ENCODE assay signal across 17 cellular contexts in genomic region chr7:42254217-42254616, GRCh38. TPM values are rescaled to one million over a fixed set of nuclear protein-coding genes. Genes with fewer than 3 reads are reported as not detected.
DNase-seq lines count a peak whose midpoint lies in the region; ATAC-seq and TF ChIP-seq lines count a peak whose summit lies in the region.
"Had no signal": no experiment of that assay in that cellular context is flagged by ENCODE, and none has a peak within 500 bp of the region (broad histone marks: within the 10 kb centered on the region; RNA-seq: fewer than 3 reads in every experiment).

No MANE protein-coding gene starts in this region.

- no peak overlapping the region for H2AFZ ChIP-seq in PC-3 (ENCODE audit: low read length)

- TF ChIP-seq CTCF in PC-3 (conservative IDR thresholded peaks at IDR 0.05; ENCODE audit: low read depth, low read length) = no peak
- TF ChIP-seq CTCF in epithelial cell of proximal tubule (conservative IDR thresholded peaks at IDR 0.05; ENCODE audit: low read depth, low read length) = no peak

- H3K9me3 ChIP-seq in PC-3 (ENCODE audit: low read length) = no peaks in the 10 kb centered on the region

- no peaks in the 10 kb centered on the region for H3K4me1 Mint-ChIP-seq in activated naive CD4-positive, alpha-beta T cell treated with anti-CD3 and anti-CD28 coated beads, Interleukin-2, amount 10 ng/mL, durations not matched to agents 7 days and 5 days
- no peaks in the 10 kb centered on the region for H3K4me1 Mint-ChIP-seq in natural killer cell treated with Interleukin-12 subunit alpha and Interleukin-12 subunit beta and Interleukin-15 and Interleukin-18, amount 100 ng/mL, for 72 hours (ENCODE audit: low read depth in 2 of 2)
- H3K4me1 Mint-ChIP-seq: activated B cell treated with CpG ODN at 0.5 μM for 24 hours; activated T-helper 17 cell treated with anti-CD3 and anti-CD28 coated beads, Interleukin-2, amount 50 U/mL, for 72 hours; B cell; naive thymus-derived CD8-positive, alpha-beta T cell; T-helper 17 cell had no signal

- H3K9me2 ChIP-seq in PC-3 (replicated peaks; ENCODE audit: low read length) = no peaks in the 10 kb centered on the region

- no peaks in the 10 kb centered on the region for H4K20me1 ChIP-seq in PC-3 (ENCODE audit: low read length)

- no peaks in the 10 kb centered on the region for H3K36me3 ChIP-seq in PC-3 (ENCODE audit: low read depth, low read length)

- peak; percentile 83 for DNase-seq in HCEC 1CT
- DNase-seq in PC-3 = peak; percentile 30
- DNase-seq in epithelial cell of proximal tubule (ENCODE audit: low read depth) = peak; percentile 61
- DNase-seq in renal cortical epithelial cell (ENCODE audit: low read depth) = peak; percentile 77
- no peak for DNase-seq in activated naive CD4-positive, alpha-beta T cell treated with anti-CD3 and anti-CD28 coated beads, Interleukin-2, amount 10 ng/mL, durations not matched to agents 7 days and 5 days
- no peak for DNase-seq in natural killer cell treated with Interleukin-12 subunit alpha and Interleukin-12 subunit beta and Interleukin-15 and Interleukin-18, amount 100 ng/mL, for 72 hours (ENCODE audit: low spot score)
- DNase-seq: activated B cell treated with CpG ODN at 0.5 μM for 24 hours; amniotic stem cell; cerebellar nuclear complex; naive thymus-derived CD8-positive, alpha-beta T cell; NCI-H1105 treated with DMSO at 0.1 percent for 48 hours; stimulated activated CD4-positive, alpha-beta T cell treated with anti-CD3 and anti-CD28 coated beads, Interleukin-12 subunit alpha, Interleukin-12 subunit beta, amount 100 ng/mL, for 4 hours; T-helper 17 cell had no signal

- H3K4me3 ChIP-seq in PC-3 (ENCODE audit: low read length) = no peak overlapping the region
- H3K4me3 ChIP-seq in epithelial cell of proximal tubule (ENCODE audit: low read depth, low read length) = no peak overlapping the region
- H3K4me3 ChIP-seq: GM12878 had no signal

- H3K4me3 Mint-ChIP-seq in activated naive CD4-positive, alpha-beta T cell treated with anti-CD3 and anti-CD28 coated beads, Interleukin-2, amount 10 ng/mL, durations not matched to agents 7 days and 5 days = no peak overlapping the region
- H3K4me3 Mint-ChIP-seq in natural killer cell treated with Interleukin-12 subunit alpha and Interleukin-12 subunit beta and Interleukin-15 and Interleukin-18, amount 100 ng/mL, for 72 hours = no peak overlapping the region
- H3K4me3 Mint-ChIP-seq: activated B cell treated with CpG ODN at 0.5 μM for 24 hours; activated T-helper 17 cell treated with anti-CD3 and anti-CD28 coated beads, Interleukin-2, amount 50 U/mL, for 72 hours; B cell; naive thymus-derived CD8-positive, alpha-beta T cell; T-helper 17 cell had no signal

- no peak overlapping the region for H3K4me2 ChIP-seq in PC-3 (ENCODE audit: low read length)

- H3F3A ChIP-seq in PC-3 (ENCODE audit: low read length, unreplicated experiment) = no peaks in the 10 kb centered on the region

- intact Hi-C loops in PC-3 (cut with micrococcal nuclease) = no loop called here

- H3K36me3 Mint-ChIP-seq in activated naive CD4-positive, alpha-beta T cell treated with anti-CD3 and anti-CD28 coated beads, Interleukin-2, amount 10 ng/mL, durations not matched to agents 7 days and 5 days = no peaks in the 10 kb centered on the region
- H3K36me3 Mint-ChIP-seq in natural killer cell treated with Interleukin-12 subunit alpha and Interleukin-12 subunit beta and Interleukin-15 and Interleukin-18, amount 100 ng/mL, for 72 hours = no peaks in the 10 kb centered on the region
- H3K36me3 Mint-ChIP-seq: naive thymus-derived CD8-positive, alpha-beta T cell had no signal

- H3K27me3 Mint-ChIP-seq in activated naive CD4-positive, alpha-beta T cell treated with anti-CD3 and anti-CD28 coated beads, Interleukin-2, amount 10 ng/mL, durations not matched to agents 7 days and 5 days = no peaks in the 10 kb centered on the region
- H3K27me3 Mint-ChIP-seq in natural killer cell treated with Interleukin-12 subunit alpha and Interleukin-12 subunit beta and Interleukin-15 and Interleukin-18, amount 100 ng/mL, for 72 hours = peaks cover 0 to 9% of the 10 kb centered on the region in 2 donors
- H3K27me3 Mint-ChIP-seq: activated T-helper 17 cell treated with anti-CD3 and anti-CD28 coated beads, Interleukin-2, amount 50 U/mL, for 72 hours; T-helper 17 cell had no signal

- H3K79me2 ChIP-seq in PC-3 (ENCODE audit: low read length) = no peaks in the 10 kb centered on the region

- CTCF ChIA-PET in PC-3 (lab: Charles Lee) = no interaction called here
- CTCF ChIA-PET in activated naive CD4-positive, alpha-beta T cell treated with anti-CD3 and anti-CD28 coated beads, Interleukin-2, amount 10 ng/mL, durations not matched to agents 7 days and 5 days (lab: Charles Lee) = no interaction called here

- no peaks in the 10 kb centered on the region; the same call in 1 of the 2 replicates for H3K4me1 ChIP-seq in PC-3 (ENCODE audit: insufficient read depth, low read length)

- H3K27ac ChIP-seq in PC-3 (ENCODE audit: low read length) = no peak overlapping the region

- no peak overlapping the region for H3K27ac Mint-ChIP-seq in activated naive CD4-positive, alpha-beta T cell treated with anti-CD3 and anti-CD28 coated beads, Interleukin-2, amount 10 ng/mL, durations not matched to agents 7 days and 5 days
- no peak overlapping the region for H3K27ac Mint-ChIP-seq in natural killer cell treated with Interleukin-12 subunit alpha and Interleukin-12 subunit beta and Interleukin-15 and Interleukin-18, amount 100 ng/mL, for 72 hours
- H3K27ac Mint-ChIP-seq: activated B cell treated with CpG ODN at 0.5 μM for 24 hours; activated T-helper 17 cell treated with anti-CD3 and anti-CD28 coated beads, Interleukin-2, amount 50 U/mL, for 72 hours; B cell; naive thymus-derived CD8-positive, alpha-beta T cell; T-helper 17 cell had no signal

- POLR2A ChIA-PET in PC-3 (lab: Charles Lee; ENCODE audit: unreplicated experiment) = no interaction called here

- no TSS peak for BruUV-seq in PC-3 (replicated peaks; lab: Mats Ljungman, UMichigan)

- no peaks in the 10 kb centered on the region for H3K27me3 ChIP-seq in PC-3 (ENCODE audit: low read length)

- no peak overlapping the region for H3K9ac ChIP-seq in PC-3 (ENCODE audit: low read length)

- no peak for ATAC-seq in PC-3
- no peak for ATAC-seq in HG03280 (IDR thresholded peaks at IDR 0.05; ENCODE audit: unreplicated experiment)
- ATAC-seq in natural killer cell treated with Interleukin-12 subunit alpha and Interleukin-12 subunit beta and Interleukin-15 and Interleukin-18, amount 100 ng/mL, for 72 hours = no peak
- ATAC-seq: activated T-helper 17 cell treated with anti-CD3 and anti-CD28 coated beads, Interleukin-2, amount 50 U/mL, for 72 hours; GM12878; naive thymus-derived CD8-positive, alpha-beta T cell; T-helper 17 cell had no signal

- no peaks in the 10 kb centered on the region for H3K9me3 Mint-ChIP-seq in activated naive CD4-positive, alpha-beta T cell treated with anti-CD3 and anti-CD28 coated beads, Interleukin-2, amount 10 ng/mL, durations not matched to agents 7 days and 5 days
- no peaks in the 10 kb centered on the region for H3K9me3 Mint-ChIP-seq in natural killer cell treated with Interleukin-12 subunit alpha and Interleukin-12 subunit beta and Interleukin-15 and Interleukin-18, amount 100 ng/mL, for 72 hours

RNA-seq across cellular contexts. Expression of gene GLI3, which starts 17.2 kb away (rescaled TPM):
- 3.5 and 9.6 TPM in 2 replicates for total RNA-seq in PC-3 (2014; rRNA removed)
- 2.1 and 2.6 TPM in 2 replicates for total RNA-seq in epithelial cell of proximal tubule
- 0.35 and 1.6 TPM in 2 replicates for total RNA-seq in renal cortical epithelial cell
- 1 to 10 TPM in 1 of 2 donors, under 1 TPM in 1; 0.25 to 1.1 TPM for total RNA-seq in natural killer cell treated with Interleukin-12 subunit alpha and Interleukin-12 subunit beta and Interleukin-15 and Interleukin-18, amount 100 ng/mL, for 72 hours
- total RNA-seq: activated B cell treated with CpG ODN at 0.5 μM for 24 hours; B cell; GM12878; naive thymus-derived CD8-positive, alpha-beta T cell had no signal

Comparison
In these comparisons a context has a peak if more than half of its experiments do, and no peak if none do; other contexts are left out.
1. DNase-seq: peak in HCEC 1CT (single experiment), PC-3 (single experiment), epithelial cell of proximal tubule (single experiment) and renal cortical epithelial cell (single experiment); none in activated naive CD4-positive, alpha-beta T cell treated with anti-CD3 and anti-CD28 coated beads, Interleukin-2, amount 10 ng/mL, durations not matched to agents 7 days and 5 days (single experiment) and natural killer cell treated with Interleukin-12 subunit alpha and Interleukin-12 subunit beta and Interleukin-15 and Interleukin-18, amount 100 ng/mL, for 72 hours (single experiment).